ENCODE assay signal across 36 cellular contexts in genomic region chr7:54825368-54825767, GRCh38.
"Had no signal": no experiment of that assay in that cellular context is flagged by ENCODE, and none has a peak within 500 bp of the region (broad histone marks: within the 10 kb centered on the region; RNA-seq: fewer than 3 reads in every experiment).

No MANE protein-coding gene starts in this region.

- H3K4me3 Mint-ChIP-seq: activated CD4-positive, alpha-beta memory T cell treated with anti-CD3 and anti-CD28 coated beads for 36 hours; activated naive CD4-positive, alpha-beta T cell treated with anti-CD3 and anti-CD28 coated beads, Interleukin-2, amount 10 ng/mL, durations not matched to agents 7 days and 5 days; activated naive CD8-positive, alpha-beta T cell; activated naive CD8-positive, alpha-beta T cell treated with anti-CD3 and anti-CD28 coated beads, Interleukin-2, amount 50 U/mL, for 24 hours; activated T-cell treated with anti-CD3 and anti-CD28 coated beads, Interleukin-2, amount 50 U/mL, for 4 hours; activated T-helper 1 cell treated with anti-CD3 and anti-CD28 coated beads, Interleukin-12 subunit alpha, Interleukin-12 subunit beta, Interleukin-2, Interleukin-4 antibody, amounts not matched to agents 30 ng/mL and 10 ng/mL and 1 ng/mL, durations not matched to agents 14 hours and 24 hours and 36 hours; brain; T-helper 1 cell treated with Interleukin-12 subunit alpha and Interleukin-12 subunit beta and Interleukin-4 antibody, amounts not matched to agents 30 μg/mL and 1 μg/mL, for 36 hours; T-helper 2 cell treated with Interferon-gamma antibody and Interleukin-4, amounts not matched to agents 5 μg/mL and 100 μg/mL, for 36 hours; WTC11 had no signal

- H3K27me3 Mint-ChIP-seq: activated naive CD4-positive, alpha-beta T cell treated with anti-CD3 and anti-CD28 coated beads, Interleukin-2, amount 10 ng/mL, durations not matched to agents 7 days and 5 days; brain had no signal

- H3K27ac Mint-ChIP-seq: activated CD4-positive, alpha-beta memory T cell treated with anti-CD3 and anti-CD28 coated beads for 36 hours; activated naive CD4-positive, alpha-beta T cell treated with anti-CD3 and anti-CD28 coated beads, Interleukin-2, amount 10 ng/mL, durations not matched to agents 7 days and 5 days; activated naive CD8-positive, alpha-beta T cell; activated naive CD8-positive, alpha-beta T cell treated with anti-CD3 and anti-CD28 coated beads, Interleukin-2, amount 50 U/mL, for 24 hours; activated T-helper 1 cell treated with anti-CD3 and anti-CD28 coated beads, Interleukin-12 subunit alpha, Interleukin-12 subunit beta, Interleukin-2, Interleukin-4 antibody, amounts not matched to agents 30 ng/mL and 10 ng/mL and 1 ng/mL, durations not matched to agents 14 hours and 24 hours and 36 hours; brain; T-helper 1 cell treated with Interleukin-12 subunit alpha and Interleukin-12 subunit beta and Interleukin-4 antibody, amounts not matched to agents 30 μg/mL and 1 μg/mL, for 36 hours; T-helper 2 cell treated with Interferon-gamma antibody and Interleukin-4, amounts not matched to agents 5 μg/mL and 100 μg/mL, for 36 hours; WTC11 had no signal

- H3K4me3 ChIP-seq: K562, SJSA1 had no signal

- H3K27me3 ChIP-seq: SJSA1 had no signal

- H3K36me3 Mint-ChIP-seq: activated CD4-positive, alpha-beta memory T cell treated with anti-CD3 and anti-CD28 coated beads for 36 hours; activated naive CD4-positive, alpha-beta T cell treated with anti-CD3 and anti-CD28 coated beads, Interleukin-2, amount 10 ng/mL, durations not matched to agents 7 days and 5 days; activated naive CD8-positive, alpha-beta T cell; brain had no signal

- H3K9ac ChIP-seq: SK-N-SH had no signal

- H3K4me1 ChIP-seq: SJSA1 had no signal

- H3K36me3 ChIP-seq: SJSA1 had no signal

- H3K9me2 ChIP-seq: SK-N-SH had no signal

- ATAC-seq: activated naive CD8-positive, alpha-beta T cell treated with anti-CD3 and anti-CD28 coated beads, Interleukin-2, amount 50 U/mL, for 24 hours; activated T-cell treated with anti-CD3 and anti-CD28 coated beads, Interleukin-2, amount 50 U/mL, for 4 hours; K562; Panc1; WTC11 had no signal

- H3K9me3 ChIP-seq: SJSA1 had no signal

- DNase-seq: activated CD4-positive, alpha-beta memory T cell treated with anti-CD3 and anti-CD28 coated beads for 36 hours; activated CD4-positive, alpha-beta T cell treated with anti-CD3 and anti-CD28 coated beads for 4 hours; activated CD4-positive, alpha-beta T cell treated with anti-CD3 and anti-CD28 coated beads, Interleukin-2, amount 50 U/mL, for 1 hour; activated CD4-positive, CD25-positive, alpha-beta regulatory T cell treated with anti-CD3 and anti-CD28 coated beads, Interleukin-2, amount 50 U/mL, for 72 hours; activated CD8-positive, alpha-beta memory T cell treated with anti-CD3 and anti-CD28 coated beads, Interleukin-2, amount 50 U/mL, for 4 hours; activated naive CD4-positive, alpha-beta T cell treated with anti-CD3 and anti-CD28 coated beads, Interleukin-2, amount 10 ng/mL, durations not matched to agents 7 days and 5 days; activated naive CD8-positive, alpha-beta T cell treated with anti-CD3 and anti-CD28 coated beads, Interleukin-2, amount 50 U/mL, for 24 hours; activated T-cell treated with anti-CD3 and anti-CD28 coated beads for 4 hours; activated T-cell treated with anti-CD3 and anti-CD28 coated beads, Interleukin-2, amount 50 U/mL, for 4 hours; anterior cingulate cortex; caudate nucleus; cerebellar nuclear complex; Karpas-422; MM.1S; MV-4-11; NCI-H1092; NCI-H146; NCI-H187; NCI-H2029 treated with DMSO at 0.1 percent for 48 hours; NCI-H2107; NCI-H2171; NCI-H510A; NCI-H526; NCI-H748 treated with DMSO at 0.1 percent for 48 hours; NK-92 treated with Interleukin-12 subunit alpha and Interleukin-12 subunit beta, amount 100 ng/mL, for 24 hours; SHP77 treated with DMSO at 0.1 percent for 48 hours; SK-N-SH had no signal

- H3K4me1 Mint-ChIP-seq: activated naive CD4-positive, alpha-beta T cell treated with anti-CD3 and anti-CD28 coated beads, Interleukin-2, amount 10 ng/mL, durations not matched to agents 7 days and 5 days; activated naive CD8-positive, alpha-beta T cell treated with anti-CD3 and anti-CD28 coated beads, Interleukin-2, amount 50 U/mL, for 24 hours; brain had no signal

- H3K27ac ChIP-seq: SJSA1 had no signal

- H3K9me3 Mint-ChIP-seq: activated T-helper 1 cell treated with anti-CD3 and anti-CD28 coated beads, Interleukin-12 subunit alpha, Interleukin-12 subunit beta, Interleukin-2, Interleukin-4 antibody, amounts not matched to agents 30 ng/mL and 10 ng/mL and 1 ng/mL, durations not matched to agents 14 hours and 24 hours and 36 hours; T-helper 1 cell treated with Interleukin-12 subunit alpha and Interleukin-12 subunit beta and Interleukin-4 antibody, amounts not matched to agents 30 μg/mL and 1 μg/mL, for 36 hours; T-helper 2 cell treated with Interferon-gamma antibody and Interleukin-4, amounts not matched to agents 5 μg/mL and 100 μg/mL, for 36 hours had no signal

- H3K4me2 ChIP-seq: SK-N-SH had no signal
